Comparison of ENCODE assay signal across 22 cellular contexts in the genomic region with DNA sequence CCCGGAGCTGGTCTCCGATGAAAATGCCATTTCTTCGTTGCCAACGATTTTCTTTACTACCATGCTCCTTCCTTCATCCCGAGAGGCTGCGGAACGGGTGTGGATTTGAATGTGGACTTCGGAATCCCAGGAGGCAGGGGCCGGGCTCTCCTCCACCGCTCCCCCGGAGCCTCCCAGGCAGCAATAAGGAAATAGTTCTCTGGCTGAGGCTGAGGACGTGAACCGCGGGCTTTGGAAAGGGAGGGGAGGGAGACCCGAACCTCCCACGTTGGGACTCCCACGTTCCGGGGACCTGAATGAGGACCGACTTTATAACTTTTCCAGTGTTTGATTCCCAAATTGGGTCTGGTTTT. TPM values are rescaled to one million over a fixed set of nuclear protein-coding genes. Genes with fewer than 3 reads are reported as not detected.
DNase-seq lines count a peak whose midpoint lies in the region; ATAC-seq and TF ChIP-seq lines count a peak whose summit lies in the region.
"Had no signal": no experiment of that assay in that cellular context is flagged by ENCODE, and none has a peak within 500 bp of the region (broad histone marks: within the 10 kb centered on the region; RNA-seq: fewer than 3 reads in every experiment).

No MANE protein-coding gene starts in this region.

- no peak overlapping the region for H3K4ac ChIP-seq in trophoblast cell (ENCODE audit: low read depth, low read length)

- H3K14ac ChIP-seq in trophoblast cell (ENCODE audit: low read length): no peak overlapping the region

- H2BK5ac ChIP-seq in trophoblast cell (ENCODE audit: low read depth, low read length, poor library complexity): no peak overlapping the region

- no peak overlapping the region for H3K18ac ChIP-seq in trophoblast cell (ENCODE audit: low read length)

- H3K36me3 ChIP-seq in GM23338 (ENCODE audit: insufficient read depth) (peaks cover 3% of the 10 kb centered on the region; the same call in 1 of the 2 replicates), colonic mucosa (no peaks in the 10 kb centered on the region), trophoblast cell (ENCODE audit: control insufficient read depth in 1 of 2, insufficient read depth in 2 of 2, low read length in 2 of 2) (no peaks in the 10 kb centered on the region)
- H3K36me3 ChIP-seq: tibial artery had no signal

- H3K27ac ChIP-seq in GM23338 (ENCODE audit: low read depth) (no peak overlapping the region), colonic mucosa (no peak overlapping the region), trophoblast cell (ENCODE audit: low read depth, low read length) (no peak overlapping the region)
- H3K27ac ChIP-seq: psoas muscle, tibial artery had no signal

- no peaks in the 10 kb centered on the region for H3K9me2 ChIP-seq in GM23338 (ENCODE audit: insufficient read depth)

- peak; percentile 58 for DNase-seq in GM23338 (ENCODE audit: low spot score)
- DNase-seq in colonic mucosa: peak; percentile 79
- peak; percentile 55 for DNase-seq in iPS-NIHi11 (ENCODE audit: low spot score)
- DNase-seq in trophoblast cell: no peak
- DNase-seq in NCI-H748 (lab: John Stamatoyannopoulos, UW; ENCODE audit: unreplicated experiment): no peak
- no peak for DNase-seq in activated gamma-delta T cell (lab: John Stamatoyannopoulos, UW)
- no peak for DNase-seq in GM10248 (ENCODE audit: extremely low spot score)
- no peak for DNase-seq in NCI-H2081 (lab: John Stamatoyannopoulos, UW)
- DNase-seq: CD8-positive, alpha-beta memory T cell; DMS79; kidney; MM.1S; NCI-H774; psoas muscle; SHP77; stimulated activated CD4-positive, alpha-beta T cell treated with anti-CD3 and anti-CD28 coated beads, Interleukin-4, amount 100 ng/mL, for 1 hour; tibial artery had no signal

- no CpG with 5 or more reads among the region's 19 CpGs for WGBS in trophoblast cell (ENCODE audit: extremely low coverage, insufficient coverage, insufficient read length)

- H2AFZ ChIP-seq in GM23338 (0 out of 2 replicates have a peak overlapping the region, but pooled peaks have one; percentile 85), trophoblast cell (ENCODE audit: insufficient read depth, low read length, poor library complexity) (no peak overlapping the region)

- no peaks in the 10 kb centered on the region for H3K79me2 ChIP-seq in GM23338 (replicated peaks; ENCODE audit: insufficient read depth)
- no peaks in the 10 kb centered on the region for H3K79me2 ChIP-seq in trophoblast cell (ENCODE audit: control insufficient read depth, insufficient read depth, low read length, poor library complexity)

- peaks cover 24% of the 10 kb centered on the region for H3K27me3 Mint-ChIP-seq in GM23338 (ENCODE audit: insufficient read depth, low read depth, poor library complexity)

- peaks cover 77% of the 10 kb centered on the region for H3K9me3 Mint-ChIP-seq in GM23338
- H3K9me3 Mint-ChIP-seq: activated T-helper 2 cell treated with anti-CD3 and anti-CD28 coated beads, Interferon-gamma antibody, Interleukin-2, Interleukin-4, amounts not matched to agents 10 μg/mL and 5 μg/mL and 100 μg/mL, durations not matched to agents 14 hours and 24 hours and 36 hours; stimulated activated naive CD8-positive, alpha-beta T cell treated with anti-CD3 and anti-CD28 coated beads, Interleukin-15, Interleukin-2, amounts not matched to agents 100 ng/mL and 50 ng/mL, for 24 hours had no signal

- no peak overlapping the region for H4K12ac ChIP-seq in trophoblast cell (ENCODE audit: low read depth, low read length)

- ATAC-seq in GM23338: peak; percentile 52
- ATAC-seq: K562, psoas muscle had no signal

- POLR2A ChIA-PET in GM10248 (lab: Yijun Ruan, JAX): no interaction called here

- no peaks in the 10 kb centered on the region for H3K79me1 ChIP-seq in trophoblast cell (ENCODE audit: low read length)

- H3K36me3 Mint-ChIP-seq in GM23338 (ENCODE audit: low read depth): peaks cover 34% of the 10 kb centered on the region
- H3K36me3 Mint-ChIP-seq: CD8-positive, alpha-beta memory T cell had no signal

- H3K27ac Mint-ChIP-seq in GM23338: no peak overlapping the region
- H3K27ac Mint-ChIP-seq: activated T-helper 2 cell treated with anti-CD3 and anti-CD28 coated beads, Interferon-gamma antibody, Interleukin-2, Interleukin-4, amounts not matched to agents 10 μg/mL and 5 μg/mL and 100 μg/mL, durations not matched to agents 14 hours and 24 hours and 36 hours; CD8-positive, alpha-beta memory T cell; stimulated activated naive CD8-positive, alpha-beta T cell treated with anti-CD3 and anti-CD28 coated beads, Interleukin-15, Interleukin-2, amounts not matched to agents 100 ng/mL and 50 ng/mL, for 24 hours had no signal

- no peak overlapping the region for H2BK120ac ChIP-seq in trophoblast cell (ENCODE audit: insufficient read depth, low read length, poor library complexity)

- H3K27me3 ChIP-seq in GM23338 (ENCODE audit: insufficient read depth): peaks cover 70% of the 10 kb centered on the region
- H3K27me3 ChIP-seq in colonic mucosa: peaks cover 15% of the 10 kb centered on the region
- H3K27me3 ChIP-seq in trophoblast cell (ENCODE audit: insufficient read depth, low read length): peaks cover 49% of the 10 kb centered on the region

- no peaks in the 10 kb centered on the region for H3K4me1 Mint-ChIP-seq in GM23338

- no peaks in the 10 kb centered on the region for H3K9me3 ChIP-seq in colonic mucosa
- peaks cover 1% of the 10 kb centered on the region for H3K9me3 ChIP-seq in trophoblast cell (ENCODE audit: insufficient read depth, low read depth, low read length)
- H3K9me3 ChIP-seq: psoas muscle, tibial artery had no signal

- H3K4me3 Mint-ChIP-seq in GM23338: no peak overlapping the region; the same call in 2 of the 3 replicates
- H3K4me3 Mint-ChIP-seq: CD8-positive, alpha-beta memory T cell; stimulated activated naive CD8-positive, alpha-beta T cell treated with anti-CD3 and anti-CD28 coated beads, Interleukin-15, Interleukin-2, amounts not matched to agents 100 ng/mL and 50 ng/mL, for 24 hours had no signal

- no peak overlapping the region for H4K91ac ChIP-seq in trophoblast cell (ENCODE audit: low read depth, low read length)

- H3K4me2 ChIP-seq in GM23338: peak overlapping the region; percentile 73
- peak overlapping the region; percentile 35 for H3K4me2 ChIP-seq in trophoblast cell (ENCODE audit: low read length)

- TF ChIP-seq CTCF in GM23338 (conservative IDR thresholded peaks at IDR 0.05; ENCODE audit: low read depth in 2 of 2): no peak
- no peak for TF ChIP-seq CTCF in colonic mucosa (IDR thresholded peaks at IDR 0.05)
- TF ChIP-seq CTCF in GM10248 (IDR thresholded peaks at IDR 0.05; ENCODE audit: control extremely low read depth, extremely low read depth, low read depth, missing control alignments): no peak

- 0 out of 2 replicates have a peak, but pooled peaks cover under 1% of the 10 kb centered on the region for H4K20me1 ChIP-seq in GM23338 (replicated peaks; ENCODE audit: insufficient read depth)

- H3K4me3 ChIP-seq in GM23338 (peak overlapping the region; percentile 49), colonic mucosa (peak overlapping the region; percentile 40), trophoblast cell (ENCODE audit: low read depth, low read length) (no peak overlapping the region)
- H3K4me3 ChIP-seq: K562, psoas muscle, tibial artery had no signal

- H3K9ac ChIP-seq in colonic mucosa (ENCODE audit: low read depth in 2 of 2, low read length in 2 of 2) (peak overlapping the region in 1 of 2 donors; percentile 73), trophoblast cell (ENCODE audit: low read length) (no peak overlapping the region)

- no peak overlapping the region for H2AK5ac ChIP-seq in trophoblast cell (ENCODE audit: low read length)

- no peak overlapping the region for H4K8ac ChIP-seq in trophoblast cell (ENCODE audit: low read depth, low read length)

- H3F3A ChIP-seq in GM23338 (replicated peaks; ENCODE audit: low read depth): 0 out of 2 replicates have a peak, but pooled peaks cover 4% of the 10 kb centered on the region

- intact Hi-C loops in colonic mucosa (cut with DNase I): no loop called here

- no peak overlapping the region for H2BK12ac ChIP-seq in trophoblast cell (ENCODE audit: low read length)

- no peak overlapping the region for H3K23ac ChIP-seq in trophoblast cell (ENCODE audit: low read length)

- CTCF ChIA-PET in GM10248 (lab: Yijun Ruan, JAX): no interaction called here

- H3K4me1 ChIP-seq in GM23338 (ENCODE audit: insufficient read depth) (peaks cover 12% of the 10 kb centered on the region; the same call in 1 of the 2 replicates), colonic mucosa (no peaks in the 10 kb centered on the region), trophoblast cell (ENCODE audit: control insufficient read depth in 1 of 2, insufficient read depth in 2 of 2, low read length in 2 of 2) (no peaks in the 10 kb centered on the region)
- H3K4me1 ChIP-seq: psoas muscle had no signal

TF ChIP-seq in GM23338, 12 proteins besides CTCF, POLR2A, EP300 and RAD21:
- TF ChIP-seq EZH2 (IDR thresholded peaks at IDR 0.05; ENCODE audit: low read depth, unreplicated experiment): peak; percentile 94
- TF ChIP-seq POLR2AphosphoS5 (IDR thresholded peaks at IDR 0.05; ENCODE audit: low read depth): no peak

RNA-seq across cellular contexts. Expression of gene SHOX, which starts 14.4 kb away (rescaled TPM):
- total RNA-seq in GM23338 (2014; rRNA removed; shearing (Covaris generic)): not detected in 2 replicates
- 0.14 TPM in 1 of 2 replicates, not detected in the other for polyA plus RNA-seq in GM23338 (2016; fragmentation: Nextera tagmentation; extraction: Ambion mirVana)
- under 1 TPM; 0.11 to 0.12 TPM for total RNA-seq in colonic mucosa
- polyA plus RNA-seq in trophoblast cell (2013): 0.01 TPM in 2 replicates
- total RNA-seq: activated T-helper 2 cell treated with anti-CD3 and anti-CD28 coated beads, Interferon-gamma antibody, Interleukin-2, Interleukin-4, amounts not matched to agents 10 μg/mL and 5 μg/mL and 100 μg/mL, durations not matched to agents 14 hours and 24 hours and 36 hours; CD8-positive, alpha-beta memory T cell; K562; kidney; lung microvascular endothelial cell; OCI-LY7; psoas muscle had no signal
- polyA plus RNA-seq: CD8-positive, alpha-beta memory T cell; K562 had no signal

Comparison
In these comparisons a context has a peak if more than half of its experiments do, and no peak if none do; other contexts are left out.
1. DNase-seq: peak in GM23338 (single experiment), colonic mucosa (single experiment) and iPS-NIHi11 (single experiment); none in trophoblast cell (0 of 2), NCI-H748 (single experiment), activated gamma-delta T cell (single experiment), GM10248 (single experiment) and NCI-H2081 (0 of 2).